16 cellular contexts compared by ENCODE assay signal in the genomic region with DNA sequence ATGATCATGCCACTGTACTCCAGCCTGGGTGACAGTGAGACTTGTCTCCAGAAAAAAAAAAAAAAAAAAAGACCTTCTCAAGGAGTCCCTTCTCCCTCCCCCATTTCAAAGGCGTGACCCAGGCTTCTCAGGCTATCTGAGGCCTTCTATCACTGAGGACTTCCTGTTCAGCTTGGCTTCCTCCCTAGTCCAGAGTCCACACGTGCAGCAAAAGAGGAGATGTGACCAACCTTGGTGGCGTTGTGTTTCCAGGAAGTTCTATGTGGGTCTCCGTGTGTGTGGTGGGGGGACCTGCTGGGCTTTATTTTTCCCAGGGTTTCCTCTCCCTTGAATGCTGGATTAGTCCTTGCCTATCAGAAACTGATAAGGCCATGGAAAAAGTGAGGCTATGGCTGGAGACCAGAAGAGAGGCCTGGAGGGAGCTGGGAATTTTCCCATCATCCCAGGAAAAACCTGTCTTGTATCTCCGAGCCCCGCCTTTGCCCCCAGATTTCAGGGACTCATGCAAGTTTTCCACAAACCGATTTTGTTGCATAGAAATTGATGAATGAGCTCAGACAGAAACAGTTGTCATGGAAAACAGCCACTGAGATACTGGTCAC.
"Had no signal": no experiment of that assay in that cellular context is flagged by ENCODE, and none has a peak within 500 bp of the region (broad histone marks: within the 10 kb centered on the region; RNA-seq: fewer than 3 reads in every experiment).

No MANE protein-coding gene starts in this region.

- H3K4me1 Mint-ChIP-seq: activated CD4-positive, alpha-beta memory T cell treated with anti-CD3 and anti-CD28 coated beads, Interleukin-2, amount 10 ng/mL, durations not matched to agents 7 days and 5 days; mesothelial cell of epicardium; neural crest cell; stimulated activated effector memory CD8-positive, alpha-beta T cell treated with anti-CD3 and anti-CD28 coated beads, Interleukin-12 subunit alpha, Interleukin-12 subunit beta, amount 100 ng/mL, for 72 hours had no signal

- H3K27ac Mint-ChIP-seq: activated CD4-positive, alpha-beta memory T cell treated with anti-CD3 and anti-CD28 coated beads, Interleukin-2, amount 10 ng/mL, durations not matched to agents 7 days and 5 days; activated naive CD8-positive, alpha-beta T cell; brain; mesothelial cell of epicardium; stimulated activated effector memory CD8-positive, alpha-beta T cell treated with anti-CD3 and anti-CD28 coated beads, Interleukin-12 subunit alpha, Interleukin-12 subunit beta, amount 100 ng/mL, for 72 hours had no signal

- H3K27me3 Mint-ChIP-seq: activated CD4-positive, alpha-beta memory T cell treated with anti-CD3 and anti-CD28 coated beads, Interleukin-2, amount 10 ng/mL, durations not matched to agents 7 days and 5 days had no signal

- H3K27ac ChIP-seq: colonic mucosa, psoas muscle, sigmoid colon, thyroid gland had no signal

- H3K36me3 ChIP-seq: colonic mucosa, sigmoid colon, thyroid gland had no signal

- H3K4me3 Mint-ChIP-seq: activated CD4-positive, alpha-beta memory T cell treated with anti-CD3 and anti-CD28 coated beads, Interleukin-2, amount 10 ng/mL, durations not matched to agents 7 days and 5 days; activated naive CD8-positive, alpha-beta T cell; activated T-cell treated with anti-CD3 and anti-CD28 coated beads, Interleukin-2, amount 50 U/mL, for 4 hours; brain; mesothelial cell of epicardium; neural crest cell; stimulated activated effector memory CD8-positive, alpha-beta T cell treated with anti-CD3 and anti-CD28 coated beads, Interleukin-12 subunit alpha, Interleukin-12 subunit beta, amount 100 ng/mL, for 72 hours had no signal

- H3K27me3 ChIP-seq: colonic mucosa, sigmoid colon, thyroid gland had no signal

- H3K36me3 Mint-ChIP-seq: activated naive CD8-positive, alpha-beta T cell; brain; mesothelial cell of epicardium; stimulated activated effector memory CD8-positive, alpha-beta T cell treated with anti-CD3 and anti-CD28 coated beads, Interleukin-12 subunit alpha, Interleukin-12 subunit beta, amount 100 ng/mL, for 72 hours had no signal

- DNase-seq: activated CD4-positive, alpha-beta memory T cell treated with anti-CD3 and anti-CD28 coated beads, Interleukin-2, amount 10 ng/mL, durations not matched to agents 7 days and 5 days; activated CD4-positive, alpha-beta T cell treated with anti-CD3 and anti-CD28 coated beads for 4 hours; activated gamma-delta T cell; activated T-cell treated with anti-CD3 and anti-CD28 coated beads, Interleukin-2, amount 50 U/mL, for 4 hours; amniotic stem cell; central memory CD4-positive, alpha-beta T cell; colonic mucosa; psoas muscle; sigmoid colon; thyroid gland had no signal

- H3K4me1 ChIP-seq: colonic mucosa, psoas muscle, sigmoid colon, thyroid gland had no signal

- H3K9me3 ChIP-seq: colonic mucosa, psoas muscle, sigmoid colon, thyroid gland had no signal

- H3K4me3 ChIP-seq: colonic mucosa, psoas muscle, sigmoid colon, thyroid gland had no signal

- H3K9me3 Mint-ChIP-seq: stimulated activated effector memory CD8-positive, alpha-beta T cell treated with anti-CD3 and anti-CD28 coated beads, Interleukin-12 subunit alpha, Interleukin-12 subunit beta, amount 100 ng/mL, for 72 hours had no signal

- ATAC-seq: activated T-cell treated with anti-CD3 and anti-CD28 coated beads, Interleukin-2, amount 50 U/mL, for 4 hours; esophagus mucosa; psoas muscle; stimulated activated effector memory CD8-positive, alpha-beta T cell treated with anti-CD3 and anti-CD28 coated beads, Interleukin-12 subunit alpha, Interleukin-12 subunit beta, amount 100 ng/mL, for 72 hours had no signal
